Comparison of ENCODE assay signal across 1 cellular context in the genomic region with DNA sequence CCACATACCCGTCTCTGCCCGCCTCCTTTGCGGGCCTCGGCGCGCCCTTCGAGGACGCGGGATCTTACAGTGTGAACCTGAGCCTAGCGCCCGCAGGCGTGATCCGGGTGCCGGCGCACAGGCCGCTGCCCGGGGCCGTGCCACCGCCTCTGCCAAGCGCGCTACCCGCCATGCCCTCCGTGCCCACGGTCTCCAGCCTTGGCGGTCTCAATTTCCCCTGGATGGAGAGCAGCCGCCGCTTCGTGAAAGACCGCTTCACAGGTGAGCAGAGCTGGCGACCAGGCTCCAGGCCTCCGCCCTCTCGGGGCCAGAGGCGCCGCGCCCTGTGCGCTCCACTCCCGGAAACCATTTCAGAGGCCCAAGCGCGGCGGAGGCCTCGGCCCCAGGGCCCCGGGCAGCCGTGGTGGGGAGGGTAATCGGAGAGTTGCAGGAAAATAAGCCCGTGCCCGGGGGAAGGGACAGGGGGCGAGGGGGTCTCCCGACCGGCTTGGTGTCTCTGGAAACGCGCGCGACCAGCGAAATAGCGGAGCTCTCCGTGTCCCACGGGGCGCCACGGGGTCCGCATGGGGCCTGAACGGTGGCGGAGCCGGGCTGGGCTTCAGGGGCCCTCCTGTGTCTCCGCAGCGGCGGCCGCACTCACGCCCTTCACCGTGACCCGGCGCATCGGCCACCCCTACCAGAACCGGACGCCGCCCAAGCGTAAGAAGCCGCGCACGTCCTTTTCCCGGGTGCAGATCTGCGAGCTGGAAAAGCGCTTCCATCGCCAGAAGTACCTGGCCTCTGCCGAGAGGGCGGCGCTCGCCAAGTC.
TF ChIP-seq lines count a peak whose summit lies in the region.

No MANE protein-coding gene starts in this region.

TF ChIP-seq in SK-N-SH, 30 proteins besides CTCF, POLR2A, EP300 and RAD21 (continued from another document):
- no peak for TF ChIP-seq FOXJ3 (CRISPR knock-in tag; IDR thresholded peaks at IDR 0.05)
- TF ChIP-seq TEAD4 (IDR thresholded peaks at IDR 0.05; ENCODE audit: borderline replicate concordance, insufficient read depth): no peak
- TF ChIP-seq SMC3 (IDR thresholded peaks at IDR 0.05; ENCODE audit: low read depth, low read length): no peak
- no peak for TF ChIP-seq FOXM1 (IDR thresholded peaks at IDR 0.05; ENCODE audit: low read depth)
- no peak for TF ChIP-seq TAF1 (IDR thresholded peaks at IDR 0.05; ENCODE audit: borderline replicate concordance, low read depth, low read length)
- TF ChIP-seq REST (IDR thresholded peaks at IDR 0.05; ENCODE audit: low read depth, low read length): no peak
- no peak for TF ChIP-seq USF1 (IDR thresholded peaks at IDR 0.05; ENCODE audit: borderline replicate concordance, low read depth)
- no peak for TF ChIP-seq MXI1 (IDR thresholded peaks at IDR 0.05; ENCODE audit: low read depth, low read length)
- TF ChIP-seq MEF2A (IDR thresholded peaks at IDR 0.05; ENCODE audit: borderline replicate concordance, low read depth): no peak
- no peak for TF ChIP-seq NRF1 (IDR thresholded peaks at IDR 0.05; ENCODE audit: low read depth, low read length)
- no peak for TF ChIP-seq EZH2phosphoT487 (IDR thresholded peaks at IDR 0.05; ENCODE audit: borderline replicate concordance, low read depth)
TF ChIP-seq in SK-N-SH: peak in this region for 0.
